8 cellular contexts compared by ENCODE assay signal in the genomic region with DNA sequence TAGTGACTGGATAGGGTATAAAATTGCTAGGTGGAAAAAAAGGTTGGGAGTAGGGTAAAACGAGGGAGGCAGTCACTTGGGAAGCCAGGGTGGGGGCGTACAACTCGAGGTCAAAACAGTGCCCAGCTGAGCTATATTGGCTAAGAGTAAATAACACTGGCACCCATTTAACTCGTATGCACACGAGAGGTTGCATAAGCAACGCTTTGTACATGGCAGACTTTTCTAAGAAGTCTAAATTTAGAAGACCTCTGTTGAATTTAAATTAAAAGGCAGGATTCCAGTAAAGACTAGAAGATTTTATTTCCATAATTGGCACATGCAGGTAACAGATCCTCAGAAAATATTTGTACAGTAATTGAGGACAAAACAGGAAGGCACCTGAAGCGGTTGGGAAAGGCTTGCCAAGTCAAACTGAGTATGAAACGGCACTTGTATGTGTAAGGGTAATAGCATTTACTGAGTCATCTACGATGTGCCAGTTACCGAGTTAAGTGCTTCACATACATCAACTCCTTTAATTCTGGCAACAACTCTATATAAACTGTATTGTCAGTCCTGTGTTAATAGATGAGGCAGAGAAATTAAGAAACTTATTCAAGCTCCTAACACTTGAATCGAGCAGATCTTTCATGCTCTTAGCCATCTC. TPM values are rescaled to one million over a fixed set of nuclear protein-coding genes. Genes with fewer than 3 reads are reported as not detected.
DNase-seq lines count a peak whose midpoint lies in the region; ATAC-seq and TF ChIP-seq lines count a peak whose summit lies in the region.

No MANE protein-coding gene starts in this region.

- H3K4me2 ChIP-seq in mammary epithelial cell (ENCODE audit: insufficient read depth, low read depth, low read length) = peak overlapping the region; percentile 91

- H3K4me3 ChIP-seq in mammary epithelial cell (replicated peaks in 1 of 3; ENCODE audit: insufficient read depth in 1 of 3, low read depth in 2 of 3, low read length in 3 of 3) (peak overlapping the region in 1 of 3 experiments; percentile 59), gastrocnemius medialis (no peak overlapping the region)

- H3K27ac ChIP-seq in mammary epithelial cell (ENCODE audit: insufficient read depth, low read depth, low read length) (peak overlapping the region; percentile 75), gastrocnemius medialis (peak overlapping the region; percentile 86 to 96 (median 94))

- TF ChIP-seq POLR2A in gastrocnemius medialis (IDR thresholded peaks at IDR 0.05) = no peak

- H3K36me3 ChIP-seq in mammary epithelial cell (ENCODE audit: insufficient read depth, low read length) = no peaks in the 10 kb centered on the region
- H3K36me3 ChIP-seq in gastrocnemius medialis = no peaks in the 10 kb centered on the region

- DNase-seq in NCI-H1417 (lab: John Stamatoyannopoulos, UW) = peak in 2 of 3 experiments; percentile 70 to 86
- no peak for DNase-seq in NCI-H1417 treated with DMSO at 0.1 percent for 48 hours (lab: John Stamatoyannopoulos, UW)
- DNase-seq in NCI-H2227 treated with DMSO at 0.1 percent for 48 hours (lab: John Stamatoyannopoulos, UW) = peak; percentile 9
- peak; percentile 90 for DNase-seq in mammary epithelial cell
- DNase-seq in gastrocnemius medialis = no peak
- no peak for DNase-seq in T1000 (lab: John Stamatoyannopoulos, UW)
- no peak for DNase-seq in C1 segment of cervical spinal cord (lab: John Stamatoyannopoulos, UW)
- no peak for DNase-seq in T-helper 9 cell

- CTCF ChIA-PET in mammary epithelial cell (lab: Charles Lee; ENCODE audit: low non-redundant PET) = no interaction called here

- in situ Hi-C loops in mammary epithelial cell (cut with MboI; ENCODE audit: low sequenced_read_pairs in 2 of 2) (loop anchor here in 1 of 2 donors (10.0 kb wide), 1 partner anchor 145 kb away; no protein-coding TSS in a partner anchor), gastrocnemius medialis (cut with MboI; ENCODE audit: low sequenced_read_pairs in 4 of 4) (loop anchor here in 3 of 4 donors (10.0 to 25.0 kb wide), 2 partner anchors 95 to 133 kb away; no protein-coding TSS in a partner anchor)

- no peaks in the 10 kb centered on the region for H3K9me3 ChIP-seq in mammary epithelial cell (replicated peaks; ENCODE audit: insufficient read depth, low read length)
- no peaks in the 10 kb centered on the region for H3K9me3 ChIP-seq in gastrocnemius medialis

- no TSS peak for BruUV-seq in mammary epithelial cell (replicated peaks; lab: Mats Ljungman, UMichigan)

- H3K9ac ChIP-seq in mammary epithelial cell (ENCODE audit: insufficient read depth, low read length) = peak overlapping the region; percentile 84

- no peak overlapping the region for H2AFZ ChIP-seq in mammary epithelial cell (ENCODE audit: low read depth, low read length)

- no peaks in the 10 kb centered on the region for H4K20me1 ChIP-seq in mammary epithelial cell (ENCODE audit: insufficient read depth, low read length)

- WGBS in mammary epithelial cell (ENCODE audit: low coverage, missing lambda C conversion rate) = 11% methylated on average over 11 of the region's 11 CpGs

- H3K79me2 ChIP-seq in mammary epithelial cell (ENCODE audit: insufficient read depth, low read length) = peaks cover 33% of the 10 kb centered on the region

- TF ChIP-seq CTCF in mammary epithelial cell (conservative IDR thresholded peaks at IDR 0.05 in 1 of 2, IDR thresholded peaks at IDR 0.05 in 1 of 2; ENCODE audit: extremely low read depth in 1 of 2, insufficient read depth in 1 of 2, low read depth in 1 of 2, low read length in 2 of 2) (no peak), gastrocnemius medialis (IDR thresholded peaks at IDR 0.05 in 4 of 5, conservative IDR thresholded peaks at IDR 0.05 in 1 of 5) (no peak)

- dilution Hi-C loops in mammary epithelial cell (cut with HindIII; ENCODE audit: low sequenced_read_pairs) = no loop called here

- intact Hi-C loops in mammary epithelial cell (cut with micrococcal nuclease) = loop anchor here (2.0 to 10.0 kb wide), 5 partner anchors 58 to 195 kb away; partner anchors contain the start of gene ZNF532
- intact Hi-C loops in gastrocnemius medialis (cut with DNase I; ENCODE audit: low total_unique reads) = loop anchor here (2.0 to 5.0 kb wide), 2 partner anchors 33 to 1038 kb away; no protein-coding TSS in a partner anchor

- ATAC-seq in gastrocnemius medialis = no peak

- H3K27me3 ChIP-seq in mammary epithelial cell (ENCODE audit: insufficient read depth, low read length) (no peaks in the 10 kb centered on the region), gastrocnemius medialis (no peaks in the 10 kb centered on the region)

- H3K4me1 ChIP-seq in mammary epithelial cell (ENCODE audit: insufficient read depth, low read length) = peaks cover 50% of the 10 kb centered on the region
- H3K4me1 ChIP-seq in gastrocnemius medialis = peaks cover 13 to 22% of the 10 kb centered on the region in 2 donors

RNA-seq across cellular contexts. Expression of gene MALT1, which starts 1.4 kb away (rescaled TPM):
- total RNA-seq in mammary epithelial cell (10 to 100 TPM; 34.2 to 43.0 TPM), gastrocnemius medialis (10 to 100 TPM in 3 of 4 donors, 1 to 10 TPM in 1; 9.9 to 24.8 (median 12.9) TPM)
- 21.0 TPM for polyA plus RNA-seq in mammary epithelial cell
- polyA minus RNA-seq in mammary epithelial cell = 51.1 TPM

RNA-seq across cellular contexts. Expression of gene ALPK2, which starts 41.0 kb away (rescaled TPM):
- 1 to 10 TPM in 1 of 2 donors, not detected in 1; 9.2 TPM for total RNA-seq in mammary epithelial cell
- not detected for polyA plus RNA-seq in mammary epithelial cell
- 11.6 TPM for polyA minus RNA-seq in mammary epithelial cell
- 10 to 100 TPM; 46.6 to 81.5 (median 58.4) TPM for total RNA-seq in gastrocnemius medialis

Comparison
In these comparisons a context has a peak if more than half of its experiments do, and no peak if none do; other contexts are left out.
1. DNase-seq: peak in NCI-H1417 (2 of 3), NCI-H2227 treated with DMSO at 0.1 percent for 48 hours (single experiment) and mammary epithelial cell (single experiment); none in NCI-H1417 treated with DMSO at 0.1 percent for 48 hours (single experiment), gastrocnemius medialis (0 of 2), T1000 (single experiment), C1 segment of cervical spinal cord (0 of 14) and T-helper 9 cell (single experiment).
2. RNA of gene ALPK2, which starts 41.0 kb away (total RNA-seq): 46.6 to 81.5 TPM in gastrocnemius medialis; 9.2 TPM in mammary epithelial cell; every median in the first group is over 4 times any median in the second.